Comparison of ENCODE assay signal across 22 cellular contexts in the genomic region with DNA sequence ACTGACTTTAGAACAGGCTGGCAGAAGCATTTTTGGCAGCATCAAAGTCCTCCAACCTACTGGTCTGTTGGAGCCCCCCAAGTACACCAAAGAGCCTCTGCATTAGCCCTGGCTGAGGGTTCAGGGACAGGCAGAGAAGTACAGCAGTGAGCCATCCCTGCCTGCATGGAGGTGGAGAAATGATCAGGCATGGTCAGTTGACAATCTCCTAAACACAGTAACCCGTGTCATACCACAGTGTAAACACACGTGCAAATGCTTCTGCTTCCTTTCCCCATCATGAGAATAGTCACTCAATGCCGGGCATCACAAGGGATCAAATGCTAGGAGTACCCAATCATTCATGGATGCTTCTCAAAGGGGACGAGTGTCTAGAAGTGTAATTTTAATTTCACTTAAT. TPM values are rescaled to one million over a fixed set of nuclear protein-coding genes. Genes with fewer than 3 reads are reported as not detected.
DNase-seq lines count a peak whose midpoint lies in the region; ATAC-seq, FAIRE-seq and TF ChIP-seq lines count a peak whose summit lies in the region.
"Had no signal": no experiment of that assay in that cellular context is flagged by ENCODE, and none has a peak within 500 bp of the region (broad histone marks: within the 10 kb centered on the region; RNA-seq: fewer than 3 reads in every experiment).

No MANE protein-coding gene starts in this region.

- H3K9ac ChIP-seq in K562 (ENCODE audit: insufficient read depth in 1 of 2, low read depth in 2 of 2, low read length in 2 of 2), result peak overlapping the region in 1 of 2 experiments; percentile 10; a peak in 1 of 4 replicates
- no peak overlapping the region for H3K9ac ChIP-seq in liver (ENCODE audit: low read depth in 1 of 2, low read length in 2 of 2)
- H3K9ac ChIP-seq: KMS-11 had no signal

- ATAC-seq in K562 (no peak), HG02970 (IDR thresholded peaks at IDR 0.05; ENCODE audit: low FRiP score, unreplicated experiment) (no peak)
- ATAC-seq in stimulated activated effector memory CD8-positive, alpha-beta T cell treated with anti-CD3 and anti-CD28 coated beads, Interleukin-12 subunit alpha, Interleukin-12 subunit beta, amount 100 ng/mL, for 72 hours, result no peak

- peaks cover 66% of the 10 kb centered on the region for H3K36me3 Mint-ChIP-seq in activated T-cell treated with anti-CD3 and anti-CD28 coated beads, Interleukin-2, amount 50 U/mL, for 24 hours (ENCODE audit: low read depth)
- H3K36me3 Mint-ChIP-seq in stimulated activated effector memory CD8-positive, alpha-beta T cell treated with anti-CD3 and anti-CD28 coated beads, Interleukin-12 subunit alpha, Interleukin-12 subunit beta, amount 100 ng/mL, for 72 hours, result peaks cover 45% of the 10 kb centered on the region
- H3K36me3 Mint-ChIP-seq in endothelial cell (ENCODE audit: low read depth, unreplicated experiment), result peaks cover 15% of the 10 kb centered on the region

- TF ChIP-seq RAD21 in K562 (CRISPR knock-in tag; conservative IDR thresholded peaks at IDR 0.05 in 1 of 2, IDR thresholded peaks at IDR 0.05 in 1 of 2) (no peak), liver (IDR thresholded peaks at IDR 0.05) (no peak)

- intact Hi-C loops in K562 (cut with micrococcal nuclease), result loop anchor here (5.0 kb wide), 2 partner anchors 40 to 175 kb away; no protein-coding TSS in a partner anchor
- intact Hi-C loops in esophagus squamous epithelium (cut with DNase I), result no loop called here

- H3K9me3 Mint-ChIP-seq in activated T-cell treated with anti-CD3 and anti-CD28 coated beads, Interleukin-2, amount 50 U/mL, for 24 hours, result no peaks in the 10 kb centered on the region
- H3K9me3 Mint-ChIP-seq in stimulated activated effector memory CD8-positive, alpha-beta T cell treated with anti-CD3 and anti-CD28 coated beads, Interleukin-12 subunit alpha, Interleukin-12 subunit beta, amount 100 ng/mL, for 72 hours, result no peaks in the 10 kb centered on the region
- no peaks in the 10 kb centered on the region for H3K9me3 Mint-ChIP-seq in endothelial cell (ENCODE audit: unreplicated experiment)
- H3K9me3 Mint-ChIP-seq: CD14-positive monocyte had no signal

- 0 out of 6 replicates have a peak, but pooled peaks of 1 of the 3 experiments have one; percentile 1 for TF ChIP-seq CTCF in K562 (IDR thresholded peaks at IDR 0.05 in 2 of 3, conservative IDR thresholded peaks at IDR 0.05 in 1 of 3; ENCODE audit: insufficient read depth in 2 of 3, low read depth in 1 of 3, low read length in 3 of 3)
- TF ChIP-seq CTCF in liver (IDR thresholded peaks at IDR 0.05; ENCODE audit: low read depth, low read length, missing input control), result no peak
- TF ChIP-seq CTCF in endothelial cell (IDR thresholded peaks at IDR 0.05; ENCODE audit: unreplicated experiment), result no peak
- TF ChIP-seq CTCF in esophagus squamous epithelium (IDR thresholded peaks at IDR 0.05), result no peak

- no peak overlapping the region for H3K4me3 Mint-ChIP-seq in activated T-cell treated with anti-CD3 and anti-CD28 coated beads, Interleukin-2, amount 50 U/mL, for 24 hours
- no peak overlapping the region for H3K4me3 Mint-ChIP-seq in stimulated activated effector memory CD8-positive, alpha-beta T cell treated with anti-CD3 and anti-CD28 coated beads, Interleukin-12 subunit alpha, Interleukin-12 subunit beta, amount 100 ng/mL, for 72 hours
- no peak overlapping the region for H3K4me3 Mint-ChIP-seq in endothelial cell (ENCODE audit: unreplicated experiment)
- H3K4me3 Mint-ChIP-seq: CD14-positive monocyte had no signal

- no peak overlapping the region for H3K4me2 ChIP-seq in K562 (ENCODE audit: insufficient read depth, low read length)
- H3K4me2 ChIP-seq: KMS-11 had no signal

- H3K36me3 ChIP-seq in K562 (ENCODE audit: control insufficient read depth, insufficient read depth, low read length), result peaks cover 33% of the 10 kb centered on the region; the same call in 2 of the 3 replicates
- H3K36me3 ChIP-seq in liver (ENCODE audit: control insufficient read depth in 4 of 4, insufficient read depth in 3 of 4, low read depth in 1 of 4, low read length in 3 of 4), result peaks cover 0 to 26% (median 9%) of the 10 kb centered on the region in 4 donors
- peaks cover 0 to 37% (median 2%) of the 10 kb centered on the region in 3 donors for H3K36me3 ChIP-seq in esophagus squamous epithelium

- DNase-seq in activated T-cell treated with anti-CD3 and anti-CD28 coated beads, Interleukin-2, amount 50 U/mL, for 24 hours, result no peak
- DNase-seq in activated T-cell treated with anti-CD3 and anti-CD28 coated beads for 4 hours, result no peak
- no peak for DNase-seq in K562 (ENCODE audit: extremely low read depth in 1 of 4, low spot score in 3 of 4)
- no peak for DNase-seq in stimulated activated effector memory CD8-positive, alpha-beta T cell treated with anti-CD3 and anti-CD28 coated beads, Interleukin-12 subunit alpha, Interleukin-12 subunit beta, amount 100 ng/mL, for 72 hours (ENCODE audit: low spot score in 2 of 2)
- DNase-seq in endothelial cell (ENCODE audit: low spot score), result no peak
- DNase-seq in esophagus squamous epithelium (lab: John Stamatoyannopoulos, UW), result no peak
- DNase-seq: AML-193, EL, GF-D8, NCI-H1105, NCI-H2029 treated with DMSO at 0.1 percent for 48 hours, NCI-H226, NCI-H510A treated with DMSO at 0.1 percent for 48 hours, NCI-H748 treated with DMSO at 0.1 percent for 48 hours, Peyer's patch had no signal

- H3K79me2 ChIP-seq in K562 (ENCODE audit: control insufficient read depth, insufficient read depth, low read length), result no peaks in the 10 kb centered on the region

- H3K27me3 ChIP-seq in K562 (ENCODE audit: control insufficient read depth in 2 of 2, insufficient read depth in 2 of 2, low read length in 2 of 2), result no peaks in the 10 kb centered on the region
- H3K27me3 ChIP-seq in liver (ENCODE audit: control insufficient read depth in 4 of 4, insufficient read depth in 4 of 4, low read length in 3 of 4), result no peaks in the 10 kb centered on the region
- H3K27me3 ChIP-seq in esophagus squamous epithelium, result no peaks in the 10 kb centered on the region
- H3K27me3 ChIP-seq: Peyer's patch had no signal

- BruUV-seq in K562 (replicated peaks; lab: Mats Ljungman, UMichigan), result no TSS peak

- POLR2A ChIA-PET in K562 (lab: Yijun Ruan, JAX), result interaction anchor here (0.7 to 3.8 kb wide), 4 partner anchors 9 to 81 kb away, joined by 3 to 12 read pairs (median 7); partner anchors contain the start of gene SERPIND1

- no peak for TF ChIP-seq POLR2A in K562 (conservative IDR thresholded peaks at IDR 0.05)
- no peak for TF ChIP-seq POLR2A in esophagus squamous epithelium (IDR thresholded peaks at IDR 0.05)

- no peak overlapping the region for H2AFZ ChIP-seq in K562 (ENCODE audit: low read depth, low read length)

- peak overlapping the region; percentile 87 for H3K27ac Mint-ChIP-seq in activated T-cell treated with anti-CD3 and anti-CD28 coated beads, Interleukin-2, amount 50 U/mL, for 24 hours
- peak overlapping the region; percentile 81 for H3K27ac Mint-ChIP-seq in stimulated activated effector memory CD8-positive, alpha-beta T cell treated with anti-CD3 and anti-CD28 coated beads, Interleukin-12 subunit alpha, Interleukin-12 subunit beta, amount 100 ng/mL, for 72 hours
- no peak overlapping the region for H3K27ac Mint-ChIP-seq in endothelial cell (ENCODE audit: unreplicated experiment)

- H3K4me1 Mint-ChIP-seq in activated T-cell treated with anti-CD3 and anti-CD28 coated beads, Interleukin-2, amount 50 U/mL, for 24 hours (ENCODE audit: low read depth), result peaks cover 44% of the 10 kb centered on the region
- peaks cover 20% of the 10 kb centered on the region for H3K4me1 Mint-ChIP-seq in stimulated activated effector memory CD8-positive, alpha-beta T cell treated with anti-CD3 and anti-CD28 coated beads, Interleukin-12 subunit alpha, Interleukin-12 subunit beta, amount 100 ng/mL, for 72 hours
- H3K4me1 Mint-ChIP-seq in endothelial cell (ENCODE audit: unreplicated experiment), result peaks cover 5% of the 10 kb centered on the region

- H3K4me1 ChIP-seq in K562 (replicated peaks in 1 of 2; ENCODE audit: control insufficient read depth in 2 of 2, insufficient read depth in 2 of 2, low read length in 2 of 2) (peaks cover 18 to 26% of the 10 kb centered on the region in 2 experiments), liver (ENCODE audit: control insufficient read depth in 4 of 4, insufficient read depth in 4 of 4, low read length in 3 of 4) (peaks cover 17 to 91% (median 82%) of the 10 kb centered on the region in 4 donors), esophagus squamous epithelium (peaks cover 3 to 24% (median 8%) of the 10 kb centered on the region in 3 donors)

- in situ Hi-C loops in K562 (cut with MboI), result loop anchor here (25.0 kb wide), 2 partner anchors 355 to 1945 kb away; no protein-coding TSS in a partner anchor

- 45% methylated on average over 4 of the region's 4 CpGs for WGBS in K562 (ENCODE audit: insufficient coverage, low coverage, missing lambda C conversion rate)
- WGBS in liver, result 48% methylated on average over 4 of the region's 4 CpGs
- WGBS in esophagus squamous epithelium, 2 donors, result 86% methylated on average over 4 of the region's 4 CpGs

- CTCF ChIA-PET in K562 (lab: Yijun Ruan, JAX; ENCODE audit: low intra/inter-chr PET ratio), result interaction anchor here (1.0 to 1.3 kb wide), 2 partner anchors 21 to 23 kb away, joined by 3 to 4 read pairs; no protein-coding TSS in a partner anchor

- H3K9me3 ChIP-seq in K562 (replicated peaks; ENCODE audit: control insufficient read depth, insufficient read depth, low read depth, low read length) (no peaks in the 10 kb centered on the region), liver (ENCODE audit: control insufficient read depth in 4 of 4, low read length in 3 of 4) (no peaks in the 10 kb centered on the region), esophagus squamous epithelium (no peaks in the 10 kb centered on the region)
- H3K9me3 ChIP-seq: Peyer's patch had no signal

- no peak for TF ChIP-seq EP300 in K562 (IDR thresholded peaks at IDR 0.05; ENCODE audit: low read length)

- H3K27ac ChIP-seq in K562 (ENCODE audit: extremely low read depth, low read depth, low read length) (no peak overlapping the region), liver (ENCODE audit: low read depth in 1 of 2, low read length in 2 of 2) (peak overlapping the region; percentile 79 to 90), esophagus squamous epithelium (no peak overlapping the region)
- H3K27ac ChIP-seq: KMS-11, Peyer's patch had no signal

- H3K4me3 ChIP-seq in K562 (no peak overlapping the region), liver (ENCODE audit: low read depth in 1 of 3, low read length in 3 of 3) (no peak overlapping the region), esophagus squamous epithelium (no peak overlapping the region)
- H3K4me3 ChIP-seq: Peyer's patch had no signal

- FAIRE-seq in K562 (lab: Jason Lieb, UNC), result no peak

- H3K27me3 Mint-ChIP-seq in activated T-cell treated with anti-CD3 and anti-CD28 coated beads, Interleukin-2, amount 50 U/mL, for 24 hours, result no peaks in the 10 kb centered on the region
- H3K27me3 Mint-ChIP-seq in endothelial cell (ENCODE audit: unreplicated experiment), result peaks cover 4% of the 10 kb centered on the region

- peaks cover 15% of the 10 kb centered on the region for H3K9me1 ChIP-seq in K562 (ENCODE audit: control insufficient read depth, insufficient read depth, low read length)

- peaks cover 78% of the 10 kb centered on the region for H4K20me1 ChIP-seq in K562 (replicated peaks; ENCODE audit: control insufficient read depth, insufficient read depth, low read length)

RNA-seq across cellular contexts. Expression of gene SERPIND1, which starts 8.2 kb away (rescaled TPM):
- total RNA-seq in K562 (2011; cell fraction: chromatin; rRNA removed; ENCODE audit: low replicate concordance), result not detected in 2 replicates
- total RNA-seq in K562 (2011; cell fraction: nucleolus; rRNA removed), result not detected in 2 replicates
- not detected in 2 replicates for total RNA-seq in K562 (2011; cell fraction: nucleoplasm; rRNA removed)
- not detected in 2 replicates for total RNA-seq in K562 (2014; rRNA removed)
- not detected in 2 replicates for total RNA-seq in K562 (2014; rRNA removed; fragmentation: Illumina TruSeq; extraction: Trizol)
- not detected in 2 replicates for total RNA-seq in K562 (2015; rRNA removed; fragmentation: Illumina TruSeq; extraction: Trizol)
- 0.09 and 0.22 TPM in 2 replicates for total RNA-seq in K562 (2021)
- polyA plus RNA-seq in K562 (2011; rRNA removed), result not detected in 2 replicates
- polyA plus RNA-seq in K562 (2011; cell fraction: cytosol; rRNA removed), result not detected in 2 replicates
- not detected in 2 replicates for polyA plus RNA-seq in K562 (2011; cell fraction: nucleus; rRNA removed)
- 0.11 and 0.16 TPM in 2 replicates for polyA plus RNA-seq in K562 (2012)
- not detected in 2 replicates for polyA plus RNA-seq in K562 (2014; fragmentation: Illumina TruSeq; extraction: Trizol)
- polyA plus RNA-seq in K562 (2014; fragmentation: Nextera tagmentation; extraction: Ambion mirVana), result under 1 TPM; 0.04 to 0.11 TPM
- polyA plus RNA-seq in K562 (2014; rRNA removed), result not detected in 2 replicates
- not detected in 2 replicates for polyA minus RNA-seq in K562 (2011; rRNA and poly(A)+ RNA removed)
- polyA minus RNA-seq in K562 (2011; cell fraction: cytosol; rRNA and poly(A)+ RNA removed), result 1.0 TPM in 1 of 2 replicates, not detected in the other
- not detected in 2 replicates for polyA minus RNA-seq in K562 (2011; cell fraction: nucleus; rRNA and poly(A)+ RNA removed)
- 100 to 1,000 TPM; 117 to 176 TPM for total RNA-seq in liver
- 100 to 1,000 TPM; 166 to 173 TPM for polyA plus RNA-seq in liver
- total RNA-seq in endothelial cell (ENCODE audit: unreplicated experiment), result 0.18 TPM
- total RNA-seq in esophagus squamous epithelium, result under 1 TPM in 2 of 4 donors, not detected in 2; 0.38 to 0.42 TPM
- total RNA-seq: A172, H4, HT-29, Peyer's patch had no signal
- polyA plus RNA-seq: CD14-positive monocyte had no signal

Comparison
In these comparisons a context has a peak if more than half of its experiments do, and no peak if none do; other contexts are left out.
1. H3K27ac ChIP-seq: peak in liver (2 of 2); none in K562 (single experiment) and esophagus squamous epithelium (0 of 4).
2. RNA of gene SERPIND1, which starts 8.2 kb away (total RNA-seq): 117 to 176 TPM in liver; 0.38 to 0.42 TPM in esophagus squamous epithelium, 0.18 TPM in endothelial cell (single experiment) and 0.09 to 0.22 TPM in K562; every median in the first group is over 10 times any median in the second.